In genomic region chr11:26597049-26597689, GRCh38 we compare ENCODE assay signal across 15 cellular contexts. TPM values are rescaled to one million over a fixed set of nuclear protein-coding genes. Genes with fewer than 3 reads are reported as not detected.
"Had no signal": no experiment of that assay in that cellular context is flagged by ENCODE, and none has a peak within 500 bp of the region (broad histone marks: within the 10 kb centered on the region; RNA-seq: fewer than 3 reads in every experiment).

No MANE protein-coding gene starts in this region.

RNA-seq across cellular contexts. Expression of gene MUC15, which starts 25.1 kb away (rescaled TPM):
- total RNA-seq: endodermal cell; gastrocnemius medialis; glomerular endothelial cell; left ventricle myocardium superior; mesenteric fat pad; myocyte; naive thymus-derived CD8-positive, alpha-beta T cell; occipital lobe; psoas muscle; renal cortical epithelial cell; right cardiac atrium; sigmoid colon; skeletal muscle tissue; subcutaneous adipose tissue; temporal lobe had no signal
- polyA plus RNA-seq: naive thymus-derived CD8-positive, alpha-beta T cell; psoas muscle; right cardiac atrium; sigmoid colon had no signal
